In genomic region chr10:60299961-60300883, GRCh38 we compare ENCODE assay signal across 11 cellular contexts.
A peak's percentile ranks its signal among the peaks of the same experiment; 100 is the strongest.
DNase-seq lines count a peak whose midpoint lies in the region; ATAC-seq and TF ChIP-seq lines count a peak whose summit lies in the region.
"Had no signal": no experiment of that assay in that cellular context is flagged by ENCODE, and none has a peak within 500 bp of the region (broad histone marks: within the 10 kb centered on the region; RNA-seq: fewer than 3 reads in every experiment).

No MANE protein-coding gene starts in this region.

- H3K4me1 Mint-ChIP-seq in activated CD4-positive, alpha-beta T cell treated with anti-CD3 and anti-CD28 coated beads for 36 hours: peaks cover 6% of the 10 kb centered on the region
- H3K4me1 Mint-ChIP-seq: naive thymus-derived CD8-positive, alpha-beta T cell had no signal

- H3K9me3 ChIP-seq in IMR-90 (ENCODE audit: control insufficient read depth, insufficient read depth, low read length): no peaks in the 10 kb centered on the region
- no peaks in the 10 kb centered on the region for H3K9me3 ChIP-seq in spleen
- H3K9me3 ChIP-seq in MM.1S (replicated peaks; ENCODE audit: insufficient read depth, low read length): no peaks in the 10 kb centered on the region

- no peak overlapping the region for H2AK9ac ChIP-seq in IMR-90 (replicated peaks; ENCODE audit: low read depth, low read length, poor library complexity)

- H3K27me3 ChIP-seq in IMR-90 (ENCODE audit: control insufficient read depth, insufficient read depth, low read length) (no peaks in the 10 kb centered on the region), kidney epithelial cell (ENCODE audit: control insufficient read depth, insufficient read depth, low read length) (no peaks in the 10 kb centered on the region), spleen (replicated peaks in 1 of 7) (no peaks in the 10 kb centered on the region), MM.1S (replicated peaks; ENCODE audit: insufficient read depth, low read length) (no peaks in the 10 kb centered on the region)

- H4K8ac ChIP-seq in IMR-90 (ENCODE audit: low read depth in 2 of 2, low read length in 2 of 2): no peak overlapping the region

- H3K4me2 ChIP-seq in IMR-90 (ENCODE audit: low read depth, low read length) (no peak overlapping the region), MM.1S (ENCODE audit: low read depth, low read length) (no peak overlapping the region)

- BruUV-seq in IMR-90 (replicated peaks; lab: Mats Ljungman, UMichigan): no TSS peak

- H3K56ac ChIP-seq in IMR-90 (ENCODE audit: extremely low read depth, insufficient read depth, low read length): no peak overlapping the region

- H3K4me3 ChIP-seq in IMR-90 (ENCODE audit: insufficient read depth, low read depth, low read length) (no peak overlapping the region), coronary artery (peak overlapping the region; percentile 65), kidney epithelial cell (ENCODE audit: low read depth, low read length) (no peak overlapping the region), spleen (peak overlapping the region in 1 of 8 donors; percentile 0), MM.1S (ENCODE audit: low read length) (no peak overlapping the region)

- H3K14ac ChIP-seq in IMR-90 (replicated peaks; ENCODE audit: low read depth, low read length): no peak overlapping the region

- no peak overlapping the region for H2AK5ac ChIP-seq in IMR-90 (ENCODE audit: low read depth, low read length)

- H3K9me1 ChIP-seq in IMR-90 (ENCODE audit: insufficient read depth, low read length): peaks cover 6% of the 10 kb centered on the region

- CTCF ChIA-PET in IMR-90 (lab: Yijun Ruan, JAX): no interaction called here
- CTCF ChIA-PET in activated CD4-positive, alpha-beta T cell treated with anti-CD3 and anti-CD28 coated beads for 36 hours (lab: Charles Lee): interaction anchor here (0.8 kb wide), 1 partner anchor 466 kb away, joined by 3 read pairs; no protein-coding TSS in a partner anchor

- no peak overlapping the region for H2BK120ac ChIP-seq in IMR-90 (ENCODE audit: low read depth, low read length)

- no peaks in the 10 kb centered on the region for H3K27me3 Mint-ChIP-seq in activated CD4-positive, alpha-beta T cell treated with anti-CD3 and anti-CD28 coated beads for 36 hours

- H2AFZ ChIP-seq in IMR-90 (replicated peaks; ENCODE audit: low read length, poor library complexity): no peak overlapping the region
- no peak overlapping the region for H2AFZ ChIP-seq in MM.1S (ENCODE audit: low read length)

- POLR2A ChIA-PET in IMR-90 (lab: Charles Lee; ENCODE audit: unreplicated experiment): no interaction called here
- POLR2A ChIA-PET in activated CD4-positive, alpha-beta T cell treated with anti-CD3 and anti-CD28 coated beads for 36 hours (lab: Charles Lee): no interaction called here

- H3K4me1 ChIP-seq in IMR-90 (ENCODE audit: control insufficient read depth, insufficient read depth, low read length): peaks cover 6% of the 10 kb centered on the region
- H3K4me1 ChIP-seq in spleen: no peaks in the 10 kb centered on the region
- no peaks in the 10 kb centered on the region for H3K4me1 ChIP-seq in MM.1S (ENCODE audit: low read length)

- TF ChIP-seq CTCF in IMR-90 (conservative IDR thresholded peaks at IDR 0.05; ENCODE audit: low read depth, low read length) (no peak), coronary artery (IDR thresholded peaks at IDR 0.05) (no peak), kidney epithelial cell (IDR thresholded peaks at IDR 0.05; ENCODE audit: insufficient read depth, low read length, poor library complexity, severe bottlenecking) (no peak), spleen (IDR thresholded peaks at IDR 0.05 in 8 of 11, conservative IDR thresholded peaks at IDR 0.05 in 3 of 11) (no peak), MM.1S (IDR thresholded peaks at IDR 0.05; ENCODE audit: low read length) (no peak), GM20000 (IDR thresholded peaks at IDR 0.05; ENCODE audit: extremely low read depth, missing control alignments) (no peak)

- H4K20me1 ChIP-seq in IMR-90 (ENCODE audit: insufficient read depth, low read length) (no peaks in the 10 kb centered on the region), MM.1S (ENCODE audit: insufficient read depth, low read length) (no peaks in the 10 kb centered on the region)

- H3K23ac ChIP-seq in IMR-90 (ENCODE audit: low read depth, low read length): no peak overlapping the region

- no peak overlapping the region for H2BK20ac ChIP-seq in IMR-90 (ENCODE audit: low read depth, low read length)

- no peak overlapping the region for H3K18ac ChIP-seq in IMR-90 (ENCODE audit: low read depth, low read length)

- no peaks in the 10 kb centered on the region for H3K9me2 ChIP-seq in MM.1S (replicated peaks; ENCODE audit: insufficient read depth, low read length)

- intact Hi-C loops in IMR-90 (cut with micrococcal nuclease) (no loop called here), spleen (cut with DNase I; ENCODE audit: low total_unique reads) (no loop called here)
- intact Hi-C loops in activated CD4-positive, alpha-beta T cell treated with anti-CD3 and anti-CD28 coated beads for 36 hours (cut with DNase I, micrococcal nuclease): no loop called here

- no CpG with 5 or more reads among the region's 11 CpGs for WGBS in IMR-90 (ENCODE audit: extremely low coverage in 2 of 2, insufficient read length in 1 of 2), 2 experiments
- WGBS in spleen, 5 donors: 68 to 79% (median 76%) methylated on average over 11 of the region's 11 CpGs

- peak; percentile 52 for DNase-seq in IMR-90
- DNase-seq in coronary artery (ENCODE audit: low spot score): peak; percentile 76
- DNase-seq in kidney epithelial cell (ENCODE audit: low read depth): peak; percentile 19
- DNase-seq in spleen: no peak
- no peak for DNase-seq in MM.1S
- no peak for DNase-seq in GM20000 (ENCODE audit: low spot score)
- DNase-seq in activated CD4-positive, alpha-beta T cell treated with anti-CD3 and anti-CD28 coated beads for 36 hours: no peak
- DNase-seq: DMS79 treated with DMSO at 0.1 percent for 48 hours; erythroblast; naive thymus-derived CD8-positive, alpha-beta T cell had no signal

- H4K5ac ChIP-seq in IMR-90 (ENCODE audit: low read depth, low read length): no peak overlapping the region

- in situ Hi-C loops in IMR-90 (cut with MboI; ENCODE audit: low sequenced_read_pairs): no loop called here

- H3K4ac ChIP-seq in IMR-90 (ENCODE audit: low read depth, low read length): no peak overlapping the region

- no peak overlapping the region for H3K27ac Mint-ChIP-seq in activated CD4-positive, alpha-beta T cell treated with anti-CD3 and anti-CD28 coated beads for 36 hours
- H3K27ac Mint-ChIP-seq: naive thymus-derived CD8-positive, alpha-beta T cell had no signal

- H4K91ac ChIP-seq in IMR-90 (ENCODE audit: insufficient read depth, low read depth, low read length): no peak overlapping the region

- peaks cover 0 to 5% of the 10 kb centered on the region in 2 experiments; a peak in 1 of 4 replicates for H3K79me1 ChIP-seq in IMR-90 (ENCODE audit: low read depth in 1 of 2, low read length in 2 of 2)

- no peak for TF ChIP-seq POLR2A in IMR-90 (IDR thresholded peaks at IDR 0.05; ENCODE audit: low read depth, low read length)
- no peak for TF ChIP-seq POLR2A in spleen (IDR thresholded peaks at IDR 0.05)

- no peaks in the 10 kb centered on the region for H3F3A ChIP-seq in MM.1S (ENCODE audit: insufficient read depth, low read length)

- H2BK15ac ChIP-seq in IMR-90 (ENCODE audit: low read depth, low read length): no peak overlapping the region

- no peaks in the 10 kb centered on the region for H3K9me3 Mint-ChIP-seq in activated CD4-positive, alpha-beta T cell treated with anti-CD3 and anti-CD28 coated beads for 36 hours (ENCODE audit: low read depth)
- H3K9me3 Mint-ChIP-seq: naive thymus-derived CD8-positive, alpha-beta T cell had no signal

- H2BK5ac ChIP-seq in IMR-90 (ENCODE audit: low read depth, low read length, poor library complexity, severe bottlenecking): no peak overlapping the region

- no peaks in the 10 kb centered on the region for H3K36me3 Mint-ChIP-seq in activated CD4-positive, alpha-beta T cell treated with anti-CD3 and anti-CD28 coated beads for 36 hours (ENCODE audit: low read depth)
- H3K36me3 Mint-ChIP-seq: naive thymus-derived CD8-positive, alpha-beta T cell had no signal

- no peak overlapping the region for H3K9ac ChIP-seq in IMR-90 (ENCODE audit: low read depth, low read length)
- no peak overlapping the region for H3K9ac ChIP-seq in MM.1S (ENCODE audit: low read length)

- peak; percentile 49; the same call in 1 of the 2 replicates for ATAC-seq in IMR-90 (ENCODE audit: low read depth)
- ATAC-seq in GM19324 (IDR thresholded peaks at IDR 0.05; ENCODE audit: low FRiP score, unreplicated experiment): no peak
- ATAC-seq in activated CD4-positive, alpha-beta T cell treated with anti-CD3 and anti-CD28 coated beads for 36 hours: no peak
- ATAC-seq: naive thymus-derived CD8-positive, alpha-beta T cell had no signal

- no peak for TF ChIP-seq RAD21 in IMR-90 (IDR thresholded peaks at IDR 0.05; ENCODE audit: low read length)

- dilution Hi-C loops in IMR-90 (cut with HindIII; ENCODE audit: low sequenced_read_pairs, unreplicated experiment): no loop called here

- no peaks in the 10 kb centered on the region for H3K79me2 ChIP-seq in MM.1S (ENCODE audit: low read length)

- H3K27ac ChIP-seq in IMR-90 (ENCODE audit: insufficient read depth, low read length) (no peak overlapping the region), coronary artery (peak overlapping the region; percentile 75 to 86), spleen (peak overlapping the region in 7 of 8 donors; percentile 6 to 63 (median 16)), MM.1S (ENCODE audit: low read length) (no peak overlapping the region)

- H3K36me3 ChIP-seq in IMR-90 (ENCODE audit: control insufficient read depth, insufficient read depth, low read length) (no peaks in the 10 kb centered on the region), kidney epithelial cell (ENCODE audit: control insufficient read depth, insufficient read depth, low read length) (no peaks in the 10 kb centered on the region), spleen (no peaks in the 10 kb centered on the region), MM.1S (replicated peaks; ENCODE audit: insufficient read depth, low read length) (no peaks in the 10 kb centered on the region)

- H3K4me3 Mint-ChIP-seq in activated CD4-positive, alpha-beta T cell treated with anti-CD3 and anti-CD28 coated beads for 36 hours: no peak overlapping the region
- H3K4me3 Mint-ChIP-seq: naive thymus-derived CD8-positive, alpha-beta T cell had no signal

TF ChIP-seq in IMR-90, 13 proteins besides CTCF, POLR2A, EP300 and RAD21 (continues in another document):
- no peak for TF ChIP-seq MAZ (IDR thresholded peaks at IDR 0.05; ENCODE audit: borderline replicate concordance, low read depth, low read length)
- no peak for TF ChIP-seq RCOR1 (IDR thresholded peaks at IDR 0.05; ENCODE audit: insufficient replicate concordance, low read length)
- no peak for TF ChIP-seq USF2 (IDR thresholded peaks at IDR 0.05; ENCODE audit: low read depth, low read length)

Comparison
In these comparisons a context has a peak if more than half of its experiments do, and no peak if none do; other contexts are left out.
1. DNase-seq: peak in IMR-90 (single experiment), coronary artery (single experiment) and kidney epithelial cell (single experiment); none in spleen (single experiment), MM.1S (single experiment), GM20000 (single experiment) and activated CD4-positive, alpha-beta T cell treated with anti-CD3 and anti-CD28 coated beads for 36 hours (single experiment).
2. H3K27ac ChIP-seq: peak in coronary artery (2 of 2) and spleen (7 of 8); none in IMR-90 (single experiment) and MM.1S (single experiment).